In genomic region chr9:128389395-128390149, GRCh38 we compare ENCODE assay signal across 17 cellular contexts. TPM values are rescaled to one million over a fixed set of nuclear protein-coding genes. Genes with fewer than 3 reads are reported as not detected.
DNase-seq lines count a peak whose midpoint lies in the region; ATAC-seq and TF ChIP-seq lines count a peak whose summit lies in the region.
"Had no signal": no experiment of that assay in that cellular context is flagged by ENCODE, and none has a peak within 500 bp of the region (broad histone marks: within the 10 kb centered on the region; RNA-seq: fewer than 3 reads in every experiment).

No MANE protein-coding gene starts in this region.

- H3K79me2 ChIP-seq in neural progenitor cell (ENCODE audit: low read depth) = no peaks in the 10 kb centered on the region
- H3K79me2 ChIP-seq: hepatocyte had no signal

- TF ChIP-seq POLR2A in lower leg skin (IDR thresholded peaks at IDR 0.05) = no peak

- H3K27me3 Mint-ChIP-seq in neural progenitor cell (ENCODE audit: insufficient read depth, low read depth) = peaks cover 32% of the 10 kb centered on the region
- H3K27me3 Mint-ChIP-seq: naive thymus-derived CD4-positive, alpha-beta T cell had no signal

- peaks cover 36% of the 10 kb centered on the region for H3F3A ChIP-seq in neural progenitor cell (ENCODE audit: low read depth)

- H3K9me3 Mint-ChIP-seq in neural progenitor cell = no peaks in the 10 kb centered on the region
- H3K9me3 Mint-ChIP-seq: HFFc6; naive thymus-derived CD4-positive, alpha-beta T cell had no signal

- intact Hi-C loops in lower leg skin (cut with DNase I; ENCODE audit: low total_unique reads) = no loop called here

- peaks cover 21% of the 10 kb centered on the region for H3K4me1 ChIP-seq in neural progenitor cell
- H3K4me1 ChIP-seq: ascending aorta, BLaER1, left ventricle myocardium inferior had no signal

- no peak overlapping the region for H2AFZ ChIP-seq in neural progenitor cell (replicated peaks)
- H2AFZ ChIP-seq: hepatocyte had no signal

- no peak overlapping the region for H3K9ac ChIP-seq in neural progenitor cell
- H3K9ac ChIP-seq: BLaER1, KMS-11 had no signal

- H3K4me3 ChIP-seq in H7 (ENCODE audit: insufficient read depth, low read depth, low read length) = no peak overlapping the region
- H3K4me3 ChIP-seq in neural progenitor cell = no peak overlapping the region
- no peak overlapping the region for H3K4me3 ChIP-seq in lower leg skin (ENCODE audit: low read depth, poor library complexity, severe bottlenecking)
- H3K4me3 ChIP-seq: ascending aorta, BLaER1, hepatocyte, left ventricle myocardium inferior had no signal

- H3K36me3 ChIP-seq in H7 (replicated peaks; ENCODE audit: control insufficient read depth, insufficient read depth, low read length) (peaks cover 3% of the 10 kb centered on the region), neural progenitor cell (no peaks in the 10 kb centered on the region)

- WGBS in lower leg skin, 2 donors = 89 to 93% methylated on average over 11 to 13 of the region's 13 CpGs

- H3K9me3 ChIP-seq in neural progenitor cell (ENCODE audit: low read depth) = no peaks in the 10 kb centered on the region
- H3K9me3 ChIP-seq: ascending aorta, BLaER1, left ventricle myocardium inferior had no signal

- TF ChIP-seq CTCF in neural progenitor cell (IDR thresholded peaks at IDR 0.05) = no peak
- no peak for TF ChIP-seq CTCF in lower leg skin (IDR thresholded peaks at IDR 0.05)

- ATAC-seq in HG03025 (IDR thresholded peaks at IDR 0.05; ENCODE audit: low FRiP score, unreplicated experiment) = no peak
- ATAC-seq: naive thymus-derived CD4-positive, alpha-beta T cell had no signal

- peak overlapping the region; percentile 93 for H3K27ac ChIP-seq in angular gyrus (ENCODE audit: low read depth, low read length)
- H3K27ac ChIP-seq in neural progenitor cell = no peak overlapping the region
- H3K27ac ChIP-seq: ascending aorta, BLaER1, hepatocyte, KMS-11, left ventricle myocardium inferior had no signal

- no peak overlapping the region for H3K27ac Mint-ChIP-seq in neural progenitor cell
- H3K27ac Mint-ChIP-seq: HFFc6 had no signal

- H3K4me2 ChIP-seq in neural progenitor cell = no peak overlapping the region
- H3K4me2 ChIP-seq: BLaER1, hepatocyte, KMS-11 had no signal

- peaks cover 19% of the 10 kb centered on the region for H3K36me3 Mint-ChIP-seq in neural progenitor cell

- peaks cover 100% of the 10 kb centered on the region for H4K20me1 ChIP-seq in neural progenitor cell (ENCODE audit: low read depth)

- DNase-seq in H7 (peak; percentile 72), NCI-H2029 (lab: John Stamatoyannopoulos, UW) (peak; percentile 70), neural progenitor cell (ENCODE audit: low spot score) (no peak), lower leg skin (ENCODE audit: low spot score in 2 of 2) (no peak), NK-92 (lab: John Stamatoyannopoulos, UW; ENCODE audit: unreplicated experiment) (no peak)
- DNase-seq: activated effector memory CD4-positive, alpha-beta T cell treated with Interleukin-2 at 50 U/mL for 16 hours; HFFc6; left ventricle myocardium inferior; naive thymus-derived CD4-positive, alpha-beta T cell; NCI-H146; stimulated activated CD4-positive, alpha-beta T cell treated with anti-CD3 and anti-CD28 coated beads, Interleukin-12 subunit alpha, Interleukin-12 subunit beta, amount 100 ng/mL, for 4 hours had no signal

- H3K4me1 Mint-ChIP-seq in neural progenitor cell = peaks cover 72% of the 10 kb centered on the region
- H3K4me1 Mint-ChIP-seq: naive thymus-derived CD4-positive, alpha-beta T cell had no signal

- H3K27me3 ChIP-seq in H7 (ENCODE audit: control insufficient read depth, insufficient read depth, low read length) (peaks cover 66% of the 10 kb centered on the region), neural progenitor cell (peaks cover 100% of the 10 kb centered on the region)
- H3K27me3 ChIP-seq: ascending aorta, BLaER1 had no signal

- H3K4me3 Mint-ChIP-seq in neural progenitor cell = peak overlapping the region; percentile 99
- H3K4me3 Mint-ChIP-seq: HFFc6; naive thymus-derived CD4-positive, alpha-beta T cell had no signal

RNA-seq across cellular contexts. Expression of gene URM1, which starts 18.4 kb away (rescaled TPM):
- total RNA-seq in H7 (2014; rRNA removed; shearing (Covaris generic)) = 74.3 and 99.6 TPM in 2 replicates
- 10.3 and 21.7 TPM in 2 replicates for total RNA-seq in neural progenitor cell (ENCODE audit: low replicate concordance)
- total RNA-seq in lower leg skin = 10 to 100 TPM; 24.3 to 37.7 (median 31.1) TPM

RNA-seq across cellular contexts. Expression of gene CERCAM, which starts 31.1 kb away (rescaled TPM):
- total RNA-seq in H7 (2014; rRNA removed; shearing (Covaris generic)) = 12.6 and 15.5 TPM in 2 replicates
- total RNA-seq in neural progenitor cell (ENCODE audit: low replicate concordance) = 2.0 TPM in 1 of 2 replicates, not detected in the other
- 10 to 100 TPM in 1 of 4 donors, 1 to 10 TPM in 3; 5.6 to 21.3 (median 7.3) TPM for total RNA-seq in lower leg skin

RNA-seq across cellular contexts. Expression of gene SLC27A4, which starts 49.2 kb away (rescaled TPM):
- 26.2 and 39.0 TPM in 2 replicates for total RNA-seq in H7 (2014; rRNA removed; shearing (Covaris generic))
- total RNA-seq in neural progenitor cell (ENCODE audit: low replicate concordance) (4.4 and 8.6 TPM in 2 replicates), lower leg skin (100 to 1,000 TPM in 1 of 4 donors, 10 to 100 TPM in 3; 64.7 to 105 (median 73.3) TPM)

Comparison
In these comparisons a context has a peak if more than half of its experiments do, and no peak if none do; other contexts are left out.
1. DNase-seq: peak in H7 (single experiment) and NCI-H2029 (single experiment); none in neural progenitor cell (single experiment), lower leg skin (0 of 2) and NK-92 (single experiment).